In the genomic region with DNA sequence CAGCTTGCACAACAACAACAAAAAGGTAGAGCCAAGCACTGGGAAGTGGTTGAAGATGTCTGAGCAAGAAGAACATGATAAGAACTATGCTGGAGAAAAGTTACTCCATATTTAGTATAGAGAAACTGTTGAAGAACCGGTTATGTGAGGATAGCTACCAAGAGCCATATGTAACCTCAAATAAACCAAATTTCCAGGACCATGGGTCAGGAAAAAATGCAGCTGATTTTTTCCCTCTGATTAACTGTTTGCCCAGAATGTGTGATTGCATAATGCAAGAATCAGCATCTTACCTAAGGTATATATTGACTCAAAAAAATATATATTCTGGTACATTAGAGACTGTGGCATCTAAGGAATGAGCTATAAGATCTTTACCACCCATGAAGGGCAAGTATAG, we compare ENCODE assay signal across 17 cellular contexts.
DNase-seq lines count a peak whose midpoint lies in the region; ATAC-seq and TF ChIP-seq lines count a peak whose summit lies in the region.
"Had no signal": no experiment of that assay in that cellular context is flagged by ENCODE, and none has a peak within 500 bp of the region (broad histone marks: within the 10 kb centered on the region; RNA-seq: fewer than 3 reads in every experiment).

No MANE protein-coding gene starts in this region.

- H3K4me2 ChIP-seq in PC-9: peak overlapping the region; percentile 59

- no peaks in the 10 kb centered on the region for H3K27me3 ChIP-seq in PC-9 (ENCODE audit: insufficient read depth, low read depth)
- H3K27me3 ChIP-seq: Peyer's patch had no signal

- TF ChIP-seq CTCF in PC-9 (conservative IDR thresholded peaks at IDR 0.05): no peak

- no peaks in the 10 kb centered on the region for H3K79me2 ChIP-seq in PC-9 (ENCODE audit: low read depth)

- BruUV-seq in PC-9 (replicated peaks; lab: Mats Ljungman, UMichigan): no TSS peak

- H2AFZ ChIP-seq in PC-9: no peak overlapping the region

- peaks cover 33% of the 10 kb centered on the region for H3F3A ChIP-seq in PC-9 (ENCODE audit: insufficient read depth, low read depth)

- H3K27ac ChIP-seq in PC-9: peak overlapping the region; percentile 90
- no peak overlapping the region for H3K27ac ChIP-seq in epithelial cell of prostate
- H3K27ac ChIP-seq: C4-2B, Peyer's patch had no signal

- no peaks in the 10 kb centered on the region for H3K36me3 ChIP-seq in PC-9 (ENCODE audit: low read depth)
- H3K36me3 ChIP-seq: Peyer's patch had no signal

- no peak overlapping the region for H3K4me3 ChIP-seq in PC-9
- H3K4me3 ChIP-seq: Peyer's patch had no signal

- intact Hi-C loops in PC-9 (cut with micrococcal nuclease; ENCODE audit: unreplicated experiment): loop anchor here (2.0 to 5.0 kb wide), 3 partner anchors 14 to 66 kb away; no protein-coding TSS in a partner anchor

- CTCF ChIA-PET in PC-9 (lab: Charles Lee): interaction anchor here (1.6 kb wide), 1 partner anchor 20 kb away, joined by 5 read pairs; no protein-coding TSS in a partner anchor

- ATAC-seq in GM18502 (IDR thresholded peaks at IDR 0.05; ENCODE audit: poor library complexity, unreplicated experiment): no peak

- H3K9me2 ChIP-seq in PC-9 (ENCODE audit: insufficient read depth): no peaks in the 10 kb centered on the region

- no peaks in the 10 kb centered on the region for H4K20me1 ChIP-seq in PC-9 (ENCODE audit: insufficient read depth)

- no peaks in the 10 kb centered on the region for H3K9me3 ChIP-seq in PC-9 (ENCODE audit: insufficient read depth, low read depth)
- H3K9me3 ChIP-seq: Peyer's patch had no signal

- DNase-seq in DMS53 (lab: John Stamatoyannopoulos, UW) (peak; percentile 44), PC-9 (peak; percentile 38 to 99), epithelial cell of prostate (ENCODE audit: low read depth, low spot score) (peak; percentile 48), renal cortical epithelial cell (ENCODE audit: low read depth) (peak; percentile 36), LoVo (ENCODE audit: low spot score) (no peak), SK-N-DZ (ENCODE audit: low spot score) (no peak)
- DNase-seq: HFFc6, KBM-7, NCI-H1048, NCI-H146, NCI-H2107, NCI-H2227 treated with DMSO at 0.1 percent for 48 hours, NCI-H524, Peyer's patch, SHP77 treated with DMSO at 0.1 percent for 48 hours had no signal

- peaks cover 82% of the 10 kb centered on the region for H3K4me1 ChIP-seq in PC-9 (replicated peaks; ENCODE audit: insufficient read depth)
- H3K4me1 ChIP-seq: Peyer's patch had no signal

- POLR2A ChIA-PET in PC-9 (lab: Charles Lee; ENCODE audit: unreplicated experiment): interaction anchor here (0.8 kb wide), 1 partner anchor 50 kb away, joined by 9 read pairs; no protein-coding TSS in a partner anchor

Comparison
In these comparisons a context has a peak if more than half of its experiments do, and no peak if none do; other contexts are left out.
1. DNase-seq: peak in DMS53 (single experiment), PC-9 (2 of 2), epithelial cell of prostate (single experiment) and renal cortical epithelial cell (single experiment); none in LoVo (single experiment) and SK-N-DZ (single experiment).